ENCODE assay signal across 8 cellular contexts in genomic region chr17:61398721-61399130, GRCh38. TPM values are rescaled to one million over a fixed set of nuclear protein-coding genes. Genes with fewer than 3 reads are reported as not detected.
DNase-seq lines count a peak whose midpoint lies in the region; ATAC-seq, FAIRE-seq and TF ChIP-seq lines count a peak whose summit lies in the region.

No MANE protein-coding gene starts in this region.

- peaks cover 6% of the 10 kb centered on the region for H3K36me3 Mint-ChIP-seq in activated naive CD4-positive, alpha-beta T cell treated with anti-CD3 and anti-CD28 coated beads, Interleukin-2, amount 50 U/mL, for 24 hours
- H3K36me3 Mint-ChIP-seq in activated naive CD4-positive, alpha-beta T cell treated with anti-CD3 and anti-CD28 coated beads, Interleukin-2, amount 50 U/mL, for 72 hours = peaks cover 0 to 11% of the 10 kb centered on the region in 2 donors
- peaks cover 11% of the 10 kb centered on the region for H3K36me3 Mint-ChIP-seq in MCF 10A (ENCODE audit: insufficient read depth, unreplicated experiment)
- peaks cover 4% of the 10 kb centered on the region for H3K36me3 Mint-ChIP-seq in memory B cell

- FAIRE-seq in RCC 7860 (lab: Jason Lieb, UNC) = no peak
- no peak for FAIRE-seq in H54 (lab: Jason Lieb, UNC)

- peak overlapping the region; percentile 87 for H3K27ac Mint-ChIP-seq in activated naive CD4-positive, alpha-beta T cell treated with anti-CD3 and anti-CD28 coated beads, Interleukin-2, amount 50 U/mL, for 24 hours
- H3K27ac Mint-ChIP-seq in activated naive CD4-positive, alpha-beta T cell treated with anti-CD3 and anti-CD28 coated beads, Interleukin-2, amount 50 U/mL, for 72 hours = no peak overlapping the region
- H3K27ac Mint-ChIP-seq in MCF 10A (ENCODE audit: low read depth, unreplicated experiment) (no peak overlapping the region), memory B cell (no peak overlapping the region)

- H3K27me3 ChIP-seq in upper lobe of right lung = peaks cover 73% of the 10 kb centered on the region

- no TSS peak for BruUV-seq in MCF 10A (replicated peaks; lab: Mats Ljungman, UMichigan)

- no peak for DNase-seq in activated naive CD4-positive, alpha-beta T cell treated with anti-CD3 and anti-CD28 coated beads, Interleukin-2, amount 50 U/mL, for 72 hours (ENCODE audit: low spot score in 2 of 2)
- DNase-seq in MCF 10A (ENCODE audit: unreplicated experiment) (peak; percentile 16), memory B cell (ENCODE audit: low spot score in 2 of 2) (no peak), upper lobe of right lung (no peak), RCC 7860 (ENCODE audit: low spot score) (no peak), H54 (ENCODE audit: insufficient read length, low spot score) (no peak)

- POLR2A ChIA-PET in MCF 10A (lab: Yijun Ruan, JAX) = interaction anchor here (0.7 to 2.5 kb wide), 12 partner anchors 12 to 722 kb away, joined by 3 to 11 read pairs (median 3); partner anchors contain the start of gene BCAS3

- peak overlapping the region; percentile 65 for H3K4me3 ChIP-seq in upper lobe of right lung

- no peaks in the 10 kb centered on the region for H3K9me3 Mint-ChIP-seq in activated naive CD4-positive, alpha-beta T cell treated with anti-CD3 and anti-CD28 coated beads, Interleukin-2, amount 50 U/mL, for 24 hours
- H3K9me3 Mint-ChIP-seq in activated naive CD4-positive, alpha-beta T cell treated with anti-CD3 and anti-CD28 coated beads, Interleukin-2, amount 50 U/mL, for 72 hours = no peaks in the 10 kb centered on the region
- H3K9me3 Mint-ChIP-seq in MCF 10A (ENCODE audit: unreplicated experiment) = no peaks in the 10 kb centered on the region
- H3K9me3 Mint-ChIP-seq in memory B cell = peaks cover 2% of the 10 kb centered on the region

- TF ChIP-seq CTCF in MCF 10A (IDR thresholded peaks at IDR 0.05; ENCODE audit: unreplicated experiment) = no peak
- no peak for TF ChIP-seq CTCF in upper lobe of right lung (IDR thresholded peaks at IDR 0.05)

- no peak for TF ChIP-seq POLR2A in H54 (IDR thresholded peaks at IDR 0.05; ENCODE audit: low read depth, low read length)

- ATAC-seq in activated naive CD4-positive, alpha-beta T cell treated with anti-CD3 and anti-CD28 coated beads, Interleukin-2, amount 50 U/mL, for 72 hours = no peak
- ATAC-seq in memory B cell (ENCODE audit: low read depth) = no peak
- no peak for ATAC-seq in upper lobe of right lung
- ATAC-seq in HG02981 (IDR thresholded peaks at IDR 0.05; ENCODE audit: unreplicated experiment) = no peak

- CTCF ChIA-PET in MCF 10A (lab: Yijun Ruan, JAX) = interaction anchor here (0.6 to 1.5 kb wide), 7 partner anchors 9 to 883 kb away, joined by 3 to 5 read pairs (median 4); no protein-coding TSS in a partner anchor

- peak overlapping the region; percentile 84 for H3K4me3 Mint-ChIP-seq in activated naive CD4-positive, alpha-beta T cell treated with anti-CD3 and anti-CD28 coated beads, Interleukin-2, amount 50 U/mL, for 24 hours
- H3K4me3 Mint-ChIP-seq in MCF 10A (ENCODE audit: unreplicated experiment) (peak overlapping the region; percentile 76), memory B cell (peak overlapping the region; percentile 3)

- peaks cover 16% of the 10 kb centered on the region for H3K4me1 ChIP-seq in upper lobe of right lung

- H3K4me1 Mint-ChIP-seq in activated naive CD4-positive, alpha-beta T cell treated with anti-CD3 and anti-CD28 coated beads, Interleukin-2, amount 50 U/mL, for 24 hours = peaks cover 35% of the 10 kb centered on the region
- no peaks in the 10 kb centered on the region for H3K4me1 Mint-ChIP-seq in MCF 10A (ENCODE audit: insufficient read depth, unreplicated experiment)
- peaks cover 20% of the 10 kb centered on the region for H3K4me1 Mint-ChIP-seq in memory B cell

- H3K27ac ChIP-seq in upper lobe of right lung = peak overlapping the region; percentile 91

- intact Hi-C loops in MCF 10A (cut with micrococcal nuclease) = no loop called here
- intact Hi-C loops in upper lobe of right lung (cut with DNase I) = loop anchor here (10.0 kb wide), 1 partner anchor 394 kb away; no protein-coding TSS in a partner anchor

- peaks cover 44% of the 10 kb centered on the region for H3K27me3 Mint-ChIP-seq in activated naive CD4-positive, alpha-beta T cell treated with anti-CD3 and anti-CD28 coated beads, Interleukin-2, amount 50 U/mL, for 24 hours
- H3K27me3 Mint-ChIP-seq in MCF 10A (ENCODE audit: insufficient read depth, unreplicated experiment) = no peaks in the 10 kb centered on the region
- peaks cover 23% of the 10 kb centered on the region for H3K27me3 Mint-ChIP-seq in memory B cell

- H3K36me3 ChIP-seq in upper lobe of right lung = peaks cover 7% of the 10 kb centered on the region

- H3K9me3 ChIP-seq in upper lobe of right lung = no peaks in the 10 kb centered on the region

RNA-seq across cellular contexts. Expression of gene TBX2, which starts 0.9 kb away (rescaled TPM):
- not detected for total RNA-seq in activated naive CD4-positive, alpha-beta T cell treated with anti-CD3 and anti-CD28 coated beads, Interleukin-2, amount 50 U/mL, for 72 hours
- total RNA-seq in MCF 10A (2022) (1.5 and 4.3 TPM in 2 replicates), upper lobe of right lung (122 TPM)

RNA-seq across cellular contexts. Expression of gene TBX4, which starts 53.5 kb away (rescaled TPM):
- total RNA-seq in activated naive CD4-positive, alpha-beta T cell treated with anti-CD3 and anti-CD28 coated beads, Interleukin-2, amount 50 U/mL, for 72 hours = not detected
- total RNA-seq in MCF 10A (2022) (not detected in 2 replicates), upper lobe of right lung (28.6 TPM)

Comparison
In these comparisons a context has a peak if more than half of its experiments do, and no peak if none do; other contexts are left out.
1. H3K4me3 Mint-ChIP-seq: peak in every context shown above with its lines; median percentile 84 in activated naive CD4-positive, alpha-beta T cell treated with anti-CD3 and anti-CD28 coated beads, Interleukin-2, amount 50 U/mL, for 24 hours; 76 in MCF 10A; 3 in memory B cell.
2. RNA of gene TBX2, which starts 0.9 kb away (total RNA-seq): 122 TPM in upper lobe of right lung (single experiment); 1.5 to 4.3 TPM in MCF 10A and not detected in activated naive CD4-positive, alpha-beta T cell treated with anti-CD3 and anti-CD28 coated beads, Interleukin-2, amount 50 U/mL, for 72 hours; every median in the first group is over 10 times any median in the second.
3. RNA of gene TBX4, which starts 53.5 kb away (total RNA-seq): 28.6 TPM in upper lobe of right lung (single experiment); not detected in activated naive CD4-positive, alpha-beta T cell treated with anti-CD3 and anti-CD28 coated beads, Interleukin-2, amount 50 U/mL, for 72 hours and not detected in MCF 10A; every median in the first group is over 10 times any median in the second.